ENCODE assay signal across 39 cellular contexts in the genomic region with DNA sequence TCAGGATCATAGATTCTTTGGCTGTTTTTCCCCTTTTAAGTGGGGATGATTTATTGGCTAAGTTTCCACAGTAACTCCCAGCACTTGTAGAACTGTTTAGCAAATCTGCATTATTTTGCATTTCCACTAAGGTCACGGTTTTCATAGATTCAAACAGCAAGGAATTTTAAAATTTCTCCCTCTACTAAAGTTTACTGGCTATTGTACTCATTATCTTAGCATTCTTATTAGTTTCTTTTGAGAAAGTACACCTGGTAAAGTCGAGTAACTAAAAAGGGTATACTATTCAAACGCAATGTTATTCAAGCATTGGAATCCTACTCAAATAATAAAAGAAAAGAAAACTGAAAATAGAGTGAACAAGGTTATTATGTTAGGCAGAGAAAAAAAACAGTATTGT.
"Had no signal": no experiment of that assay in that cellular context is flagged by ENCODE, and none has a peak within 500 bp of the region (broad histone marks: within the 10 kb centered on the region; RNA-seq: fewer than 3 reads in every experiment).

No MANE protein-coding gene starts in this region.

- H3K27me3 ChIP-seq: ascending aorta, cardiac muscle cell had no signal

- ATAC-seq: activated CD8-positive, alpha-beta T cell treated with anti-CD3 and anti-CD28 coated beads for 36 hours; activated naive CD8-positive, alpha-beta T cell treated with anti-CD3 and anti-CD28 coated beads, Interleukin-2, amount 50 U/mL, for 24 hours; activated T-cell treated with anti-CD3 and anti-CD28 coated beads, Interleukin-2, amount 50 U/mL, for 4 hours; activated T-cell treated with anti-CD3 and anti-CD28 coated beads, Interleukin-2, amount 50 U/mL, for 72 hours; activated T-helper 17 cell treated with anti-CD3 and anti-CD28 coated beads, Interleukin-2, amount 50 U/mL, for 72 hours had no signal

- H3K27me3 Mint-ChIP-seq: activated B cell treated with CpG ODN at 0.5 μM for 24 hours; activated CD4-positive, alpha-beta memory T cell treated with anti-CD3 and anti-CD28 coated beads for 36 hours; activated CD4-positive, alpha-beta T cell treated with anti-CD3 and anti-CD28 coated beads, Interleukin-2, amount 10 ng/mL, durations not matched to agents 24 days and 14 days; activated CD8-positive, alpha-beta T cell treated with anti-CD3 and anti-CD28 coated beads for 36 hours; activated naive CD4-positive, alpha-beta T cell treated with anti-CD3 and anti-CD28 coated beads, Interleukin-2, amount 10 ng/mL, durations not matched to agents 7 days and 5 days; activated naive CD4-positive, alpha-beta T cell treated with anti-CD3 and anti-CD28 coated beads, Interleukin-2, amount 50 U/mL, for 24 hours; activated naive CD8-positive, alpha-beta T cell; activated naive CD8-positive, alpha-beta T cell treated with anti-CD3 and anti-CD28 coated beads, Interleukin-2, amount 10 ng/mL, durations not matched to agents 7 days and 5 days; activated naive CD8-positive, alpha-beta T cell treated with anti-CD3 and anti-CD28 coated beads, Interleukin-2, amount 50 U/mL, for 24 hours; activated T-helper 17 cell treated with anti-CD3 and anti-CD28 coated beads, Interleukin-2, amount 50 U/mL, for 72 hours; central memory CD8-positive, alpha-beta T cell had no signal

- H3K36me3 Mint-ChIP-seq: activated CD4-positive, alpha-beta memory T cell treated with anti-CD3 and anti-CD28 coated beads for 36 hours; activated naive CD4-positive, alpha-beta T cell treated with anti-CD3 and anti-CD28 coated beads, Interleukin-2, amount 10 ng/mL, durations not matched to agents 7 days and 5 days; activated naive CD4-positive, alpha-beta T cell treated with anti-CD3 and anti-CD28 coated beads, Interleukin-2, amount 50 U/mL, for 24 hours; activated naive CD8-positive, alpha-beta T cell; activated naive CD8-positive, alpha-beta T cell treated with anti-CD3 and anti-CD28 coated beads, Interleukin-2, amount 10 ng/mL, durations not matched to agents 7 days and 5 days; brain had no signal

- H3K4me1 ChIP-seq: ascending aorta had no signal

- H3K4me3 Mint-ChIP-seq: activated B cell treated with CpG ODN at 0.5 μM for 24 hours; activated CD4-positive, alpha-beta memory T cell treated with anti-CD3 and anti-CD28 coated beads for 36 hours; activated CD4-positive, alpha-beta T cell treated with anti-CD3 and anti-CD28 coated beads, Interleukin-2, amount 10 ng/mL, durations not matched to agents 24 days and 14 days; activated CD8-positive, alpha-beta T cell treated with anti-CD3 and anti-CD28 coated beads for 36 hours; activated naive CD4-positive, alpha-beta T cell treated with anti-CD3 and anti-CD28 coated beads, Interleukin-2, amount 10 ng/mL, durations not matched to agents 7 days and 5 days; activated naive CD4-positive, alpha-beta T cell treated with anti-CD3 and anti-CD28 coated beads, Interleukin-2, amount 50 U/mL, for 24 hours; activated naive CD8-positive, alpha-beta T cell; activated naive CD8-positive, alpha-beta T cell treated with anti-CD3 and anti-CD28 coated beads, Interleukin-2, amount 10 ng/mL, durations not matched to agents 7 days and 5 days; activated naive CD8-positive, alpha-beta T cell treated with anti-CD3 and anti-CD28 coated beads, Interleukin-2, amount 50 U/mL, for 24 hours; activated T-cell treated with anti-CD3 and anti-CD28 coated beads, Interleukin-2, amount 50 U/mL, for 4 hours; activated T-cell treated with anti-CD3 and anti-CD28 coated beads, Interleukin-2, amount 50 U/mL, for 72 hours; activated T-helper 1 cell treated with anti-CD3 and anti-CD28 coated beads, Interleukin-12 subunit alpha, Interleukin-12 subunit beta, Interleukin-2, Interleukin-4 antibody, amounts not matched to agents 30 ng/mL and 10 ng/mL and 1 ng/mL, durations not matched to agents 14 hours and 24 hours and 36 hours; activated T-helper 17 cell treated with anti-CD3 and anti-CD28 coated beads, Interleukin-2, amount 50 U/mL, for 72 hours; brain; central memory CD8-positive, alpha-beta T cell; T-helper 1 cell treated with Interleukin-12 subunit alpha and Interleukin-12 subunit beta and Interleukin-4 antibody, amounts not matched to agents 30 μg/mL and 1 μg/mL, for 36 hours; T-helper 2 cell treated with Interferon-gamma antibody and Interleukin-4, amounts not matched to agents 5 μg/mL and 100 μg/mL, for 36 hours had no signal

- H3K4me1 Mint-ChIP-seq: activated B cell treated with CpG ODN at 0.5 μM for 24 hours; activated CD4-positive, alpha-beta T cell treated with anti-CD3 and anti-CD28 coated beads, Interleukin-2, amount 10 ng/mL, durations not matched to agents 24 days and 14 days; activated naive CD4-positive, alpha-beta T cell treated with anti-CD3 and anti-CD28 coated beads, Interleukin-2, amount 10 ng/mL, durations not matched to agents 7 days and 5 days; activated naive CD4-positive, alpha-beta T cell treated with anti-CD3 and anti-CD28 coated beads, Interleukin-2, amount 50 U/mL, for 24 hours; activated naive CD8-positive, alpha-beta T cell treated with anti-CD3 and anti-CD28 coated beads, Interleukin-2, amount 10 ng/mL, durations not matched to agents 7 days and 5 days; activated naive CD8-positive, alpha-beta T cell treated with anti-CD3 and anti-CD28 coated beads, Interleukin-2, amount 50 U/mL, for 24 hours; activated T-helper 17 cell treated with anti-CD3 and anti-CD28 coated beads, Interleukin-2, amount 50 U/mL, for 72 hours; central memory CD8-positive, alpha-beta T cell had no signal

- H3K27ac Mint-ChIP-seq: activated B cell treated with CpG ODN at 0.5 μM for 24 hours; activated CD4-positive, alpha-beta memory T cell treated with anti-CD3 and anti-CD28 coated beads for 36 hours; activated CD4-positive, alpha-beta T cell treated with anti-CD3 and anti-CD28 coated beads, Interleukin-2, amount 10 ng/mL, durations not matched to agents 24 days and 14 days; activated CD8-positive, alpha-beta T cell treated with anti-CD3 and anti-CD28 coated beads for 36 hours; activated naive CD4-positive, alpha-beta T cell treated with anti-CD3 and anti-CD28 coated beads, Interleukin-2, amount 10 ng/mL, durations not matched to agents 7 days and 5 days; activated naive CD4-positive, alpha-beta T cell treated with anti-CD3 and anti-CD28 coated beads, Interleukin-2, amount 50 U/mL, for 24 hours; activated naive CD8-positive, alpha-beta T cell; activated naive CD8-positive, alpha-beta T cell treated with anti-CD3 and anti-CD28 coated beads, Interleukin-2, amount 10 ng/mL, durations not matched to agents 7 days and 5 days; activated naive CD8-positive, alpha-beta T cell treated with anti-CD3 and anti-CD28 coated beads, Interleukin-2, amount 50 U/mL, for 24 hours; activated T-cell treated with anti-CD3 and anti-CD28 coated beads, Interleukin-2, amount 50 U/mL, for 72 hours; activated T-helper 1 cell treated with anti-CD3 and anti-CD28 coated beads, Interleukin-12 subunit alpha, Interleukin-12 subunit beta, Interleukin-2, Interleukin-4 antibody, amounts not matched to agents 30 ng/mL and 10 ng/mL and 1 ng/mL, durations not matched to agents 14 hours and 24 hours and 36 hours; activated T-helper 17 cell treated with anti-CD3 and anti-CD28 coated beads, Interleukin-2, amount 50 U/mL, for 72 hours; T-helper 1 cell treated with Interleukin-12 subunit alpha and Interleukin-12 subunit beta and Interleukin-4 antibody, amounts not matched to agents 30 μg/mL and 1 μg/mL, for 36 hours; T-helper 2 cell treated with Interferon-gamma antibody and Interleukin-4, amounts not matched to agents 5 μg/mL and 100 μg/mL, for 36 hours had no signal

- FAIRE-seq: bronchial epithelial cell, TTC549 had no signal

- H3K36me3 ChIP-seq: ascending aorta, cardiac muscle cell had no signal

- DNase-seq: activated B cell treated with CpG ODN at 0.5 μM for 24 hours; activated CD4-positive, alpha-beta memory T cell treated with anti-CD3 and anti-CD28 coated beads for 36 hours; activated CD4-positive, alpha-beta T cell treated with anti-CD3 and anti-CD28 coated beads for 4 hours; activated CD4-positive, alpha-beta T cell treated with anti-CD3 and anti-CD28 coated beads, Interleukin-2, amount 10 ng/mL, durations not matched to agents 24 days and 14 days; activated CD4-positive, alpha-beta T cell treated with anti-CD3 and anti-CD28 coated beads, Interleukin-2, amount 50 U/mL, for 1 hour; activated CD4-positive, alpha-beta T cell treated with anti-CD3 and anti-CD28 coated beads, Interleukin-2, amount 50 U/mL, for 4 hours; activated CD4-positive, CD25-positive, alpha-beta regulatory T cell treated with anti-CD3 and anti-CD28 coated beads, Interleukin-2, amount 50 U/mL, for 72 hours; activated CD8-positive, alpha-beta memory T cell treated with anti-CD3 and anti-CD28 coated beads, Interleukin-2, amount 50 U/mL, for 4 hours; activated CD8-positive, alpha-beta T cell treated with anti-CD3 and anti-CD28 coated beads for 36 hours; activated effector memory CD4-positive, alpha-beta T cell treated with anti-CD3 and anti-CD28 coated beads, Interleukin-2, amount 50 U/mL, for 16 hours; activated gamma-delta T cell treated with Interleukin-2 at 50 U/mL for 16 hours; activated naive CD4-positive, alpha-beta T cell treated with anti-CD3 and anti-CD28 coated beads, Interleukin-2, amount 10 ng/mL, durations not matched to agents 7 days and 5 days; activated naive CD4-positive, alpha-beta T cell treated with Interleukin-2 at 50 U/mL for 16 hours; activated naive CD8-positive, alpha-beta T cell treated with anti-CD3 and anti-CD28 coated beads, Interleukin-2, amount 10 ng/mL, durations not matched to agents 7 days and 5 days; activated naive CD8-positive, alpha-beta T cell treated with anti-CD3 and anti-CD28 coated beads, Interleukin-2, amount 50 U/mL, for 24 hours; activated T-cell treated with anti-CD3 and anti-CD28 coated beads for 4 hours; activated T-cell treated with anti-CD3 and anti-CD28 coated beads, Interleukin-2, amount 50 U/mL, for 1 hour; activated T-cell treated with anti-CD3 and anti-CD28 coated beads, Interleukin-2, amount 50 U/mL, for 4 hours; activated T-cell treated with anti-CD3 and anti-CD28 coated beads, Interleukin-2, amount 50 U/mL, for 72 hours; amygdala; anterior cingulate cortex; caudate nucleus; cerebellar nuclear complex; T-helper 1 cell; T-helper 2 cell; T-helper 9 cell had no signal

- H3K9me3 ChIP-seq: ascending aorta had no signal

- H3K27ac ChIP-seq: ascending aorta, cardiac muscle cell, VCaP had no signal

- H3K9me3 Mint-ChIP-seq: activated B cell treated with CpG ODN at 0.5 μM for 24 hours; activated CD4-positive, alpha-beta memory T cell treated with anti-CD3 and anti-CD28 coated beads for 36 hours; activated CD4-positive, alpha-beta T cell treated with anti-CD3 and anti-CD28 coated beads, Interleukin-2, amount 10 ng/mL, durations not matched to agents 24 days and 14 days; activated CD8-positive, alpha-beta T cell treated with anti-CD3 and anti-CD28 coated beads for 36 hours; activated naive CD4-positive, alpha-beta T cell treated with anti-CD3 and anti-CD28 coated beads, Interleukin-2, amount 10 ng/mL, durations not matched to agents 7 days and 5 days; activated naive CD4-positive, alpha-beta T cell treated with anti-CD3 and anti-CD28 coated beads, Interleukin-2, amount 50 U/mL, for 24 hours; activated naive CD8-positive, alpha-beta T cell treated with anti-CD3 and anti-CD28 coated beads, Interleukin-2, amount 10 ng/mL, durations not matched to agents 7 days and 5 days; activated naive CD8-positive, alpha-beta T cell treated with anti-CD3 and anti-CD28 coated beads, Interleukin-2, amount 50 U/mL, for 24 hours; activated T-helper 1 cell treated with anti-CD3 and anti-CD28 coated beads, Interleukin-12 subunit alpha, Interleukin-12 subunit beta, Interleukin-2, Interleukin-4 antibody, amounts not matched to agents 30 ng/mL and 10 ng/mL and 1 ng/mL, durations not matched to agents 14 hours and 24 hours and 36 hours; activated T-helper 17 cell treated with anti-CD3 and anti-CD28 coated beads, Interleukin-2, amount 50 U/mL, for 72 hours; brain; T-helper 1 cell treated with Interleukin-12 subunit alpha and Interleukin-12 subunit beta and Interleukin-4 antibody, amounts not matched to agents 30 μg/mL and 1 μg/mL, for 36 hours; T-helper 2 cell treated with Interferon-gamma antibody and Interleukin-4, amounts not matched to agents 5 μg/mL and 100 μg/mL, for 36 hours had no signal

- H3K4me3 ChIP-seq: ascending aorta, cardiac muscle cell had no signal
